In the genomic region with DNA sequence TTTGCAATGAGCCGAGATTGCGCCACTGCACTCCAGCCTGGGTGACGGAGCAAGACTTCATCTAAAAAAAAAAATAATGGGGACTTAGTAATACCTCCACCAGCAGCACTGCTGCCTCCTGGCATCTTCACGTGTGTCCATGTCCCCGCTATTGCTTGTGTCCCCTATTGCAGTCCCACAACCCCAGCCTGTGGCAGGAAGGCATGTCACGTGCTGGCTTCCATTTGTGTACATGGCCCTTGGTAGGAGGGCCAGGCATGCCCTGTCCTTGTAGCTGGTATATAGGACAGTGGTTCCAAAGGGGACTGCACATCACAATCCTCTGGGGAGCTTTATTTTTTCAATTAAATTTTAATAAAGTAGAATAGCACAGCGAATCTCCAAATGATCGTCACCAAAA, we compare ENCODE assay signal across 30 cellular contexts.
"Had no signal": no experiment of that assay in that cellular context is flagged by ENCODE, and none has a peak within 500 bp of the region (broad histone marks: within the 10 kb centered on the region; RNA-seq: fewer than 3 reads in every experiment).

No MANE protein-coding gene starts in this region.

- H3K27ac Mint-ChIP-seq: activated CD4-positive, alpha-beta T cell treated with anti-CD3 and anti-CD28 coated beads, Interleukin-2, amount 10 ng/mL, durations not matched to agents 7 days and 5 days; activated CD8-positive, alpha-beta T cell treated with anti-CD3 and anti-CD28 coated beads, Interleukin-2, amount 10 ng/mL, durations not matched to agents 7 days and 5 days; T-helper 1 cell treated with Interleukin-12 subunit alpha and Interleukin-12 subunit beta and Interleukin-4 antibody, amounts not matched to agents 30 μg/mL and 1 μg/mL, for 36 hours; T-helper 2 cell treated with Interferon-gamma antibody and Interleukin-4, amounts not matched to agents 5 μg/mL and 100 μg/mL, for 36 hours had no signal

- H3K9me3 ChIP-seq: adrenal gland, body of pancreas, breast epithelium, SJSA1, SK-N-SH had no signal

- ATAC-seq: activated CD8-positive, alpha-beta T cell treated with anti-CD3 and anti-CD28 coated beads, Interleukin-2, amount 10 ng/mL, durations not matched to agents 7 days and 5 days; activated naive CD4-positive, alpha-beta T cell treated with anti-CD3 and anti-CD28 coated beads, Interleukin-2, amount 50 U/mL, for 72 hours; body of pancreas had no signal

- H3K9me3 Mint-ChIP-seq: activated CD4-positive, alpha-beta T cell treated with anti-CD3 and anti-CD28 coated beads, Interleukin-2, amount 10 ng/mL, durations not matched to agents 7 days and 5 days; activated naive CD4-positive, alpha-beta T cell treated with anti-CD3 and anti-CD28 coated beads, Interleukin-2, amount 50 U/mL, for 72 hours; T-helper 1 cell treated with Interleukin-12 subunit alpha and Interleukin-12 subunit beta and Interleukin-4 antibody, amounts not matched to agents 30 μg/mL and 1 μg/mL, for 36 hours; T-helper 2 cell treated with Interferon-gamma antibody and Interleukin-4, amounts not matched to agents 5 μg/mL and 100 μg/mL, for 36 hours had no signal

- H3K4me1 ChIP-seq: breast epithelium had no signal

- H3K4me3 Mint-ChIP-seq: activated CD4-positive, alpha-beta T cell treated with anti-CD3 and anti-CD28 coated beads, Interleukin-2, amount 10 ng/mL, durations not matched to agents 7 days and 5 days; activated CD8-positive, alpha-beta T cell treated with anti-CD3 and anti-CD28 coated beads, Interleukin-2, amount 10 ng/mL, durations not matched to agents 7 days and 5 days; T-helper 1 cell treated with Interleukin-12 subunit alpha and Interleukin-12 subunit beta and Interleukin-4 antibody, amounts not matched to agents 30 μg/mL and 1 μg/mL, for 36 hours; T-helper 2 cell treated with Interferon-gamma antibody and Interleukin-4, amounts not matched to agents 5 μg/mL and 100 μg/mL, for 36 hours had no signal

- H3K27me3 Mint-ChIP-seq: activated CD4-positive, alpha-beta T cell treated with anti-CD3 and anti-CD28 coated beads, Interleukin-2, amount 10 ng/mL, durations not matched to agents 7 days and 5 days had no signal

- H3K27me3 ChIP-seq: adrenal gland, body of pancreas, breast epithelium, SJSA1 had no signal

- H3K4me3 ChIP-seq: adrenal gland, body of pancreas, breast epithelium, PC-9, SJSA1 had no signal

- DNase-seq: activated CD4-positive, alpha-beta T cell treated with anti-CD3 and anti-CD28 coated beads, Interleukin-2, amount 10 ng/mL, durations not matched to agents 7 days and 5 days; activated CD4-positive, alpha-beta T cell treated with anti-CD3 and anti-CD28 coated beads, Interleukin-2, amount 50 U/mL, for 48 hours; activated CD8-positive, alpha-beta memory T cell treated with anti-CD3 and anti-CD28 coated beads, Interleukin-2, amount 50 U/mL, for 4 hours; activated CD8-positive, alpha-beta T cell treated with anti-CD3 and anti-CD28 coated beads, Interleukin-2, amount 10 ng/mL, durations not matched to agents 7 days and 5 days; activated effector memory CD4-positive, alpha-beta T cell treated with anti-CD3 and anti-CD28 coated beads, Interleukin-2, amount 50 U/mL, for 16 hours; activated naive CD4-positive, alpha-beta T cell; activated T-cell treated with anti-CD3 and anti-CD28 coated beads, Interleukin-2, amount 50 U/mL, for 1 hour; body of pancreas; MM.1S; MV-4-11; NCI-H1092; NCI-H1417; NCI-H146; NCI-H187; NCI-H2029 treated with DMSO at 0.1 percent for 48 hours; NCI-H2107; NCI-H2171; NCI-H510A; NCI-H526; NCI-H748 treated with DMSO at 0.1 percent for 48 hours; SHP77 treated with DMSO at 0.1 percent for 48 hours; SK-N-SH had no signal

- H3K27ac ChIP-seq: adrenal gland, body of pancreas, breast epithelium, KMS-11, PC-9, SJSA1 had no signal
